ENCODE assay signal across 25 cellular contexts in genomic region chr5:154896562-154896919, GRCh38.
"Had no signal": no experiment of that assay in that cellular context is flagged by ENCODE, and none has a peak within 500 bp of the region (broad histone marks: within the 10 kb centered on the region; RNA-seq: fewer than 3 reads in every experiment).

No MANE protein-coding gene starts in this region.

- H3K4me1 Mint-ChIP-seq: mesothelial cell of epicardium; nephron; stimulated activated memory B cell treated with anti-CD40 and anti-IgM and Interleukin-4, amounts not matched to agents 10 μg/mL and 1 μg/mL and 100 μg/mL, for 72 hours had no signal

- ATAC-seq: gastrocnemius medialis; heart right ventricle; naive thymus-derived CD4-positive, alpha-beta T cell; sciatic nerve; stimulated activated memory B cell treated with anti-CD40 and anti-IgM and Interleukin-4, amounts not matched to agents 10 μg/mL and 1 μg/mL and 100 μg/mL, for 72 hours; stimulated activated naive CD8-positive, alpha-beta T cell treated with anti-CD3 and anti-CD28 coated beads, Interleukin-15, Interleukin-2, amounts not matched to agents 100 U/mL and 50 U/mL, for 24 hours; upper lobe of right lung had no signal

- H3K4me3 Mint-ChIP-seq: mesothelial cell of epicardium; naive thymus-derived CD4-positive, alpha-beta T cell; nephron; stimulated activated memory B cell treated with anti-CD40 and anti-IgM and Interleukin-4, amounts not matched to agents 10 μg/mL and 1 μg/mL and 100 μg/mL, for 72 hours had no signal

- H3K27me3 ChIP-seq: dorsolateral prefrontal cortex, gastrocnemius medialis, heart right ventricle, right atrium auricular region, transverse colon, upper lobe of right lung, uterus had no signal

- DNase-seq: cerebellar nuclear complex; dorsolateral prefrontal cortex; effector CD4-positive, alpha-beta T cell; foreskin fibroblast; gastrocnemius medialis; glutamatergic neuron; heart right ventricle; hippocampal formation; mesenchymal stem cell; naive thymus-derived CD4-positive, alpha-beta T cell; nucleus accumbens; stimulated activated CD4-positive, alpha-beta T cell treated with anti-CD3 and anti-CD28 coated beads, Interleukin-2, amount 100 ng/mL, for 24 hours; stimulated activated CD4-positive, alpha-beta T cell treated with anti-CD3 and anti-CD28 coated beads, Interleukin-4, amount 100 ng/mL, for 24 hours; stimulated activated naive CD8-positive, alpha-beta T cell treated with anti-CD3 and anti-CD28 coated beads, Interleukin-15, Interleukin-2, amounts not matched to agents 100 U/mL and 50 U/mL, for 24 hours; transverse colon; upper lobe of right lung; uterus had no signal

- H3K27ac Mint-ChIP-seq: mesothelial cell of epicardium; nephron; stimulated activated memory B cell treated with anti-CD40 and anti-IgM and Interleukin-4, amounts not matched to agents 10 μg/mL and 1 μg/mL and 100 μg/mL, for 72 hours had no signal

- H3K36me3 ChIP-seq: uterus had no signal

- H3K9me3 ChIP-seq: gastrocnemius medialis, heart right ventricle, prostate gland, right atrium auricular region, transverse colon, upper lobe of right lung, uterus had no signal

- H3K4me1 ChIP-seq: gastrocnemius medialis, heart right ventricle, prostate gland, right atrium auricular region, transverse colon, uterus had no signal

- H3K9me3 Mint-ChIP-seq: mesothelial cell of epicardium; naive thymus-derived CD4-positive, alpha-beta T cell; nephron; stimulated activated memory B cell treated with anti-CD40 and anti-IgM and Interleukin-4, amounts not matched to agents 10 μg/mL and 1 μg/mL and 100 μg/mL, for 72 hours had no signal

- H3K27ac ChIP-seq: epithelial cell of prostate, gastrocnemius medialis, heart right ventricle, prostate gland, right atrium auricular region, upper lobe of right lung, uterus had no signal

- H3K27me3 Mint-ChIP-seq: naive thymus-derived CD4-positive, alpha-beta T cell; stimulated activated memory B cell treated with anti-CD40 and anti-IgM and Interleukin-4, amounts not matched to agents 10 μg/mL and 1 μg/mL and 100 μg/mL, for 72 hours had no signal

- H3K4me3 ChIP-seq: dorsolateral prefrontal cortex, gastrocnemius medialis, heart right ventricle, lung, prostate gland, right atrium auricular region, transverse colon, upper lobe of right lung, uterus had no signal
